Comparison of ENCODE assay signal across 15 cellular contexts in genomic region chr14:68891851-68892660, GRCh38.
DNase-seq lines count a peak whose midpoint lies in the region; ATAC-seq and TF ChIP-seq lines count a peak whose summit lies in the region.
"Had no signal": no experiment of that assay in that cellular context is flagged by ENCODE, and none has a peak within 500 bp of the region (broad histone marks: within the 10 kb centered on the region; RNA-seq: fewer than 3 reads in every experiment).

No MANE protein-coding gene starts in this region.

- DNase-seq in EH (ENCODE audit: low read depth), result peak; percentile 74
- DNase-seq in activated naive CD8-positive, alpha-beta T cell treated with anti-CD3 and anti-CD28 coated beads, Interleukin-2, amount 50 U/mL, for 24 hours, result no peak
- DNase-seq in sigmoid colon, result peak; percentile 67
- no peak for DNase-seq in GF-D8 (lab: John Stamatoyannopoulos, UW)
- DNase-seq: activated CD4-positive, alpha-beta T cell treated with anti-CD3 and anti-CD28 coated beads, Interleukin-2, amount 50 U/mL, for 1 hour; caudate nucleus; CD4-positive, CD25-positive, alpha-beta regulatory T cell; NCI-H1436; NCI-H524 treated with DMSO at 0.1 percent for 48 hours had no signal

- TF ChIP-seq EP300 in gastroesophageal sphincter (IDR thresholded peaks at IDR 0.05), result no peak
- TF ChIP-seq EP300 in sigmoid colon (IDR thresholded peaks at IDR 0.05), result no peak

- H3K27ac ChIP-seq in gastroesophageal sphincter, result peak overlapping the region; percentile 7 to 99 (median 90)
- peak overlapping the region; percentile 98 to 100 (median 100) for H3K27ac ChIP-seq in sigmoid colon

- no peak for ATAC-seq in activated naive CD8-positive, alpha-beta T cell treated with anti-CD3 and anti-CD28 coated beads, Interleukin-2, amount 50 U/mL, for 24 hours
- ATAC-seq in gastroesophageal sphincter (no peak), GM21723 (IDR thresholded peaks at IDR 0.05; ENCODE audit: unreplicated experiment) (no peak), GM19467 (IDR thresholded peaks at IDR 0.05; ENCODE audit: unreplicated experiment) (no peak), HG02840 (IDR thresholded peaks at IDR 0.05; ENCODE audit: low FRiP score, unreplicated experiment) (no peak)

- H3K36me3 Mint-ChIP-seq in activated naive CD8-positive, alpha-beta T cell treated with anti-CD3 and anti-CD28 coated beads, Interleukin-2, amount 50 U/mL, for 24 hours (ENCODE audit: low read depth), result peaks cover 19% of the 10 kb centered on the region

- H3K4me1 ChIP-seq in gastroesophageal sphincter (peaks cover 0 to 91% (median 5%) of the 10 kb centered on the region in 3 donors), sigmoid colon (peaks cover 0 to 90% (median 79%) of the 10 kb centered on the region in 4 donors)

- H3K27me3 Mint-ChIP-seq in activated naive CD8-positive, alpha-beta T cell treated with anti-CD3 and anti-CD28 coated beads, Interleukin-2, amount 50 U/mL, for 24 hours, result no peaks in the 10 kb centered on the region
- H3K27me3 Mint-ChIP-seq: CD4-positive, CD25-positive, alpha-beta regulatory T cell had no signal

- no peak overlapping the region for H3K4me3 Mint-ChIP-seq in activated naive CD8-positive, alpha-beta T cell treated with anti-CD3 and anti-CD28 coated beads, Interleukin-2, amount 50 U/mL, for 24 hours
- H3K4me3 Mint-ChIP-seq: CD4-positive, CD25-positive, alpha-beta regulatory T cell; T-helper 2 cell treated with Interferon-gamma antibody and Interleukin-4, amounts not matched to agents 5 μg/mL and 100 μg/mL, for 36 hours had no signal

- TF ChIP-seq CTCF in gastroesophageal sphincter (IDR thresholded peaks at IDR 0.05), result no peak
- TF ChIP-seq CTCF in sigmoid colon (IDR thresholded peaks at IDR 0.05), result no peak

- H3K4me3 ChIP-seq in gastroesophageal sphincter (no peak overlapping the region), sigmoid colon (no peak overlapping the region)

- H3K27me3 ChIP-seq in gastroesophageal sphincter (no peaks in the 10 kb centered on the region), sigmoid colon (no peaks in the 10 kb centered on the region)

- intact Hi-C loops in sigmoid colon (cut with DNase I), result no loop called here

- H3K36me3 ChIP-seq in gastroesophageal sphincter (peaks cover 0 to 97% of the 10 kb centered on the region in 2 donors), sigmoid colon (peaks cover 41 to 84% (median 69%) of the 10 kb centered on the region in 4 donors)

- H3K9me3 ChIP-seq in gastroesophageal sphincter (no peaks in the 10 kb centered on the region), sigmoid colon (no peaks in the 10 kb centered on the region)

- 64% methylated on average over 4 of the region's 21 CpGs; no CpG with 5 or more reads in 1 of the 2 donors for WGBS in gastroesophageal sphincter (ENCODE audit: low coverage in 1 of 2), 2 donors
- WGBS in sigmoid colon, 2 donors, result 91 to 94% methylated on average over 21 of the region's 21 CpGs

- peaks cover 12% of the 10 kb centered on the region for H3K4me1 Mint-ChIP-seq in activated naive CD8-positive, alpha-beta T cell treated with anti-CD3 and anti-CD28 coated beads, Interleukin-2, amount 50 U/mL, for 24 hours
- H3K4me1 Mint-ChIP-seq: CD4-positive, CD25-positive, alpha-beta regulatory T cell had no signal

- no peaks in the 10 kb centered on the region for H3K9me3 Mint-ChIP-seq in activated naive CD8-positive, alpha-beta T cell treated with anti-CD3 and anti-CD28 coated beads, Interleukin-2, amount 50 U/mL, for 24 hours
- H3K9me3 Mint-ChIP-seq: activated T-helper 2 cell treated with anti-CD3 and anti-CD28 coated beads, Interferon-gamma antibody, Interleukin-2, Interleukin-4, amounts not matched to agents 10 μg/mL and 5 μg/mL and 100 μg/mL, durations not matched to agents 14 hours and 24 hours and 36 hours; CD4-positive, CD25-positive, alpha-beta regulatory T cell; T-helper 2 cell treated with Interferon-gamma antibody and Interleukin-4, amounts not matched to agents 5 μg/mL and 100 μg/mL, for 36 hours had no signal

- TF ChIP-seq POLR2A in gastroesophageal sphincter (IDR thresholded peaks at IDR 0.05) (no peak), sigmoid colon (IDR thresholded peaks at IDR 0.05) (no peak)

- H3K27ac Mint-ChIP-seq in activated naive CD8-positive, alpha-beta T cell treated with anti-CD3 and anti-CD28 coated beads, Interleukin-2, amount 50 U/mL, for 24 hours, result peak overlapping the region; percentile 47
- H3K27ac Mint-ChIP-seq: activated T-helper 2 cell treated with anti-CD3 and anti-CD28 coated beads, Interferon-gamma antibody, Interleukin-2, Interleukin-4, amounts not matched to agents 10 μg/mL and 5 μg/mL and 100 μg/mL, durations not matched to agents 14 hours and 24 hours and 36 hours; T-helper 2 cell treated with Interferon-gamma antibody and Interleukin-4, amounts not matched to agents 5 μg/mL and 100 μg/mL, for 36 hours had no signal

Comparison
In these comparisons a context has a peak if more than half of its experiments do, and no peak if none do; other contexts are left out.
1. DNase-seq: peak in EH (single experiment) and sigmoid colon (single experiment); none in activated naive CD8-positive, alpha-beta T cell treated with anti-CD3 and anti-CD28 coated beads, Interleukin-2, amount 50 U/mL, for 24 hours (single experiment) and GF-D8 (single experiment).